ENCODE assay signal across 1 cellular context in the genomic region with DNA sequence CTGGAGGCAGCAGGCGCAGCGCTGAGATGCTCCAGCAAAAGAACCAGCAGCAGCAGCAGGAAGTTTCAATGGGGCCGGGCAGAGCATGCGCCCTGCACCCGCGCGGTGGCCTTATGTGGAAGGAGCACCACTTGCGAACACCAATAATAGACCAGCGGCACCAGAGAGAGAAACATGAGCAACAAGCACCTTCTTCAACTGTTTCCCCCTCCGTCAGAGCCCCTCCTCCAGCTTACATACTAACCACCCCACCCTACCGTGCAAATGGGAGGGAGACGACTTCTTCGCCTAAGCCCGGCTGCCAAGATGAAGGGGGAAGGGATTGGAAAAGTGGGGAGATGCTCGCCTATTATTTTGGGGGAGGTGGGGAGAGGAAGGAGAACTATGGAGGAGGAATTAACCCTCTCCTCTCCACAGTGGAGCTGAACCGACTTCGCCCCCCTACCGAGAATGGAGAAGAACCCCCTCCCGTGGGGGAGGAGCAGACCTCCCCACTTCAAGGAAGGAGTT.
TF ChIP-seq lines count a peak whose summit lies in the region.

No MANE protein-coding gene starts in this region.

TF ChIP-seq in WTC11, 78 proteins besides CTCF, POLR2A, EP300 and RAD21 (continued from another document):
- TF ChIP-seq, protein P1, sequence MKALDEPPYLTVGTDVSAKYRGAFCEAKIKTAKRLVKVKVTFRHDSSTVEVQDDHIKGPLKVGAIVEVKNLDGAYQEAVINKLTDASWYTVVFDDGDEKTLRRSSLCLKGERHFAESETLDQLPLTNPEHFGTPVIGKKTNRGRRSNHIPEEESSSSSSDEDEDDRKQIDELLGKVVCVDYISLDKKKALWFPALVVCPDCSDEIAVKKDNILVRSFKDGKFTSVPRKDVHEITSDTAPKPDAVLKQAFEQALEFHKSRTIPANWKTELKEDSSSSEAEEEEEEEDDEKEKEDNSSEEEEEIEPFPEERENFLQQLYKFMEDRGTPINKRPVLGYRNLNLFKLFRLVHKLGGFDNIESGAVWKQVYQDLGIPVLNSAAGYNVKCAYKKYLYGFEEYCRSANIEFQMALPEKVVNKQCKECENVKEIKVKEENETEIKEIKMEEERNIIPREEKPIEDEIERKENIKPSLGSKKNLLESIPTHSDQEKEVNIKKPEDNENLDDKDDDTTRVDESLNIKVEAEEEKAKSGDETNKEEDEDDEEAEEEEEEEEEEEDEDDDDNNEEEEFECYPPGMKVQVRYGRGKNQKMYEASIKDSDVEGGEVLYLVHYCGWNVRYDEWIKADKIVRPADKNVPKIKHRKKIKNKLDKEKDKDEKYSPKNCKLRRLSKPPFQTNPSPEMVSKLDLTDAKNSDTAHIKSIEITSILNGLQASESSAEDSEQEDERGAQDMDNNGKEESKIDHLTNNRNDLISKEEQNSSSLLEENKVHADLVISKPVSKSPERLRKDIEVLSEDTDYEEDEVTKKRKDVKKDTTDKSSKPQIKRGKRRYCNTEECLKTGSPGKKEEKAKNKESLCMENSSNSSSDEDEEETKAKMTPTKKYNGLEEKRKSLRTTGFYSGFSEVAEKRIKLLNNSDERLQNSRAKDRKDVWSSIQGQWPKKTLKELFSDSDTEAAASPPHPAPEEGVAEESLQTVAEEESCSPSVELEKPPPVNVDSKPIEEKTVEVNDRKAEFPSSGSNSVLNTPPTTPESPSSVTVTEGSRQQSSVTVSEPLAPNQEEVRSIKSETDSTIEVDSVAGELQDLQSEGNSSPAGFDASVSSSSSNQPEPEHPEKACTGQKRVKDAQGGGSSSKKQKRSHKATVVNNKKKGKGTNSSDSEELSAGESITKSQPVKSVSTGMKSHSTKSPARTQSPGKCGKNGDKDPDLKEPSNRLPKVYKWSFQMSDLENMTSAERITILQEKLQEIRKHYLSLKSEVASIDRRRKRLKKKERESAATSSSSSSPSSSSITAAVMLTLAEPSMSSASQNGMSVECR (CRISPR knock-in tag; IDR thresholded peaks at IDR 0.05; ENCODE audit: borderline replicate concordance): peak; percentile 58; the same call in 1 of the 2 replicates
- TF ChIP-seq MYBL2 (CRISPR knock-in tag; IDR thresholded peaks at IDR 0.05): no peak
- no peak for TF ChIP-seq GRHL2 (CRISPR knock-in tag; IDR thresholded peaks at IDR 0.05; ENCODE audit: insufficient replicate concordance, severe bottlenecking)
- TF ChIP-seq, protein P2, sequence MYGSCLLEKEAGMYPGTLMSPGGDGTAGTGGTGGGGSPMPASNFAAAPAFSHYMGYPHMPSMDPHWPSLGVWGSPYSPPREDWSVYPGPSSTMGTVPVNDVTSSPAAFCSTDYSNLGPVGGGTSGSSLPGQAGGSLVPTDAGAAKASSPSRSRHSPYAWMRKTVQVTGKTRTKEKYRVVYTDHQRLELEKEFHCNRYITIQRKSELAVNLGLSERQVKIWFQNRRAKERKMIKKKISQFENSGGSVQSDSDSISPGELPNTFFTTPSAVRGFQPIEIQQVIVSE (CRISPR knock-in tag; IDR thresholded peaks at IDR 0.05; ENCODE audit: borderline replicate concordance): no peak
- TF ChIP-seq CBFB (CRISPR knock-in tag; IDR thresholded peaks at IDR 0.05; ENCODE audit: low read depth): no peak
- TF ChIP-seq NR1H2 (CRISPR knock-in tag; IDR thresholded peaks at IDR 0.05): no peak
- TF ChIP-seq, protein P3, sequence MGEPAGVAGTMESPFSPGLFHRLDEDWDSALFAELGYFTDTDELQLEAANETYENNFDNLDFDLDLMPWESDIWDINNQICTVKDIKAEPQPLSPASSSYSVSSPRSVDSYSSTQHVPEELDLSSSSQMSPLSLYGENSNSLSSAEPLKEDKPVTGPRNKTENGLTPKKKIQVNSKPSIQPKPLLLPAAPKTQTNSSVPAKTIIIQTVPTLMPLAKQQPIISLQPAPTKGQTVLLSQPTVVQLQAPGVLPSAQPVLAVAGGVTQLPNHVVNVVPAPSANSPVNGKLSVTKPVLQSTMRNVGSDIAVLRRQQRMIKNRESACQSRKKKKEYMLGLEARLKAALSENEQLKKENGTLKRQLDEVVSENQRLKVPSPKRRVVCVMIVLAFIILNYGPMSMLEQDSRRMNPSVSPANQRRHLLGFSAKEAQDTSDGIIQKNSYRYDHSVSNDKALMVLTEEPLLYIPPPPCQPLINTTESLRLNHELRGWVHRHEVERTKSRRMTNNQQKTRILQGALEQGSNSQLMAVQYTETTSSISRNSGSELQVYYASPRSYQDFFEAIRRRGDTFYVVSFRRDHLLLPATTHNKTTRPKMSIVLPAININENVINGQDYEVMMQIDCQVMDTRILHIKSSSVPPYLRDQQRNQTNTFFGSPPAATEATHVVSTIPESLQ (CRISPR knock-in tag; IDR thresholded peaks at IDR 0.05): no peak
- TF ChIP-seq ZNF232 (CRISPR knock-in tag; IDR thresholded peaks at IDR 0.05): no peak
- TF ChIP-seq SP1 (CRISPR knock-in tag; conservative IDR thresholded peaks at IDR 0.05): no peak
- peak; percentile 38; the same call in 1 of the 2 replicates for TF ChIP-seq GABPB1 (CRISPR knock-in tag; IDR thresholded peaks at IDR 0.05)
- TF ChIP-seq, protein P4, sequence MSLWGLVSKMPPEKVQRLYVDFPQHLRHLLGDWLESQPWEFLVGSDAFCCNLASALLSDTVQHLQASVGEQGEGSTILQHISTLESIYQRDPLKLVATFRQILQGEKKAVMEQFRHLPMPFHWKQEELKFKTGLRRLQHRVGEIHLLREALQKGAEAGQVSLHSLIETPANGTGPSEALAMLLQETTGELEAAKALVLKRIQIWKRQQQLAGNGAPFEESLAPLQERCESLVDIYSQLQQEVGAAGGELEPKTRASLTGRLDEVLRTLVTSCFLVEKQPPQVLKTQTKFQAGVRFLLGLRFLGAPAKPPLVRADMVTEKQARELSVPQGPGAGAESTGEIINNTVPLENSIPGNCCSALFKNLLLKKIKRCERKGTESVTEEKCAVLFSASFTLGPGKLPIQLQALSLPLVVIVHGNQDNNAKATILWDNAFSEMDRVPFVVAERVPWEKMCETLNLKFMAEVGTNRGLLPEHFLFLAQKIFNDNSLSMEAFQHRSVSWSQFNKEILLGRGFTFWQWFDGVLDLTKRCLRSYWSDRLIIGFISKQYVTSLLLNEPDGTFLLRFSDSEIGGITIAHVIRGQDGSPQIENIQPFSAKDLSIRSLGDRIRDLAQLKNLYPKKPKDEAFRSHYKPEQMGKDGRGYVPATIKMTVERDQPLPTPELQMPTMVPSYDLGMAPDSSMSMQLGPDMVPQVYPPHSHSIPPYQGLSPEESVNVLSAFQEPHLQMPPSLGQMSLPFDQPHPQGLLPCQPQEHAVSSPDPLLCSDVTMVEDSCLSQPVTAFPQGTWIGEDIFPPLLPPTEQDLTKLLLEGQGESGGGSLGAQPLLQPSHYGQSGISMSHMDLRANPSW (CRISPR knock-in tag; conservative IDR thresholded peaks at IDR 0.05; ENCODE audit: low read depth): no peak
- TF ChIP-seq RELA (CRISPR knock-in tag; IDR thresholded peaks at IDR 0.05; ENCODE audit: borderline replicate concordance): peak; percentile 5; the same call in 1 of the 2 replicates
- no peak for TF ChIP-seq ZNF317 (CRISPR knock-in tag; IDR thresholded peaks at IDR 0.05; ENCODE audit: borderline replicate concordance, low read depth)
- no peak for TF ChIP-seq SOX15 (CRISPR knock-in tag; IDR thresholded peaks at IDR 0.05)
- TF ChIP-seq, protein P5, sequence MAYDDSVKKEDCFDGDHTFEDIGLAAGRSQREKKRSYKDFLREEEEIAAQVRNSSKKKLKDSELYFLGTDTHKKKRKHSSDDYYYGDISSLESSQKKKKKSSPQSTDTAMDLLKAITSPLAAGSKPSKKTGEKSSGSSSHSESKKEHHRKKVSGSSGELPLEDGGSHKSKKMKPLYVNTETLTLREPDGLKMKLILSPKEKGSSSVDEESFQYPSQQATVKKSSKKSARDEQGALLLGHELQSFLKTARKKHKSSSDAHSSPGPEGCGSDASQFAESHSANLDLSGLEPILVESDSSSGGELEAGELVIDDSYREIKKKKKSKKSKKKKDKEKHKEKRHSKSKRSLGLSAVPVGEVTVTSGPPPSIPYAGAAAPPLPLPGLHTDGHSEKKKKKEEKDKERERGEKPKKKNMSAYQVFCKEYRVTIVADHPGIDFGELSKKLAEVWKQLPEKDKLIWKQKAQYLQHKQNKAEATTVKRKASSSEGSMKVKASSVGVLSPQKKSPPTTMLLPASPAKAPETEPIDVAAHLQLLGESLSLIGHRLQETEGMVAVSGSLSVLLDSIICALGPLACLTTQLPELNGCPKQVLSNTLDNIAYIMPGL (CRISPR knock-in tag; IDR thresholded peaks at IDR 0.05): no peak
